ENCODE assay signal across 8 cellular contexts in the genomic region with DNA sequence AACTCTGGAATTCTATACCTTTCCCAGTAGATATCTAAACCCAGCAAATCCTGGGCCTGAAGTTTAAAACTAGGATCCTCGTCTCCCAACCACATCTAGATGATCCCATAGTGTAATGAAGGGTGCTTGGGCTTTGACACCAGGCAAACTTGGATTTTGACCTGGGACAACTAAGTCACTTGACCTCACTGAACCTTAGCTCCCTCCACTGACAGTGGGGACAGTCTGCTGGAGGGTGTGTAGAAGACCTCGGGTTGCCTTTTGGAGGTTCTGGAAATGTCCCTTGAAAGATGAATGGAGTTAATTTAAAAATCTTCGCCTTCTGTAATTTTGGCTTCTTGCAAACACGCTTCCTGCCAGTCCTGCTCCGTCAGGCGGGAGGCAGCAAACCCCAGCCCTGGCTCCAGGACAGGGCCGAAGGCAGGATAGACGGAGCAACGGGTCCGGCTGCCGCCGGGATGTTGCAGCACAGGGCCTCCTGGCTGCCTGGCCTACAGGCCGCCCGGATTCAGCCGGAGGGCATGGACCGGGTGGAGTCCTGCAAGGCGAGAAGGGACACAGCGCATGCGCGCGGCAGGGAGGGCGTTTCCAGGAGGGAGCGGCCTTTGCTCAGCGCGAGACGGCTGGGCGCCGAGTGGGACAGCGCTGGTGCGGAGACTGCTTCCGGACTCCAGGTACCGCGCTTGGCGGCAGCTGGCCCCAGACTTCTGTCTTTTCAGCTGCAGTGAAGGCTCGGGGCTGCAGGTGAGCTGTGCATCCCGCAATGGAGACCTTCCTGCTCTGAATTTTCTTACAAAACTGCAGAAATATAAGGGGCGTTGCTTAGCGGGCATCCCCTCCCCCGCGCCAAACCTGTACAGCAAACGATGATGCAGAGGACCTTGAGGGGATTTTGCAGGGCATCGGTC. TPM values are rescaled to one million over a fixed set of nuclear protein-coding genes. Genes with fewer than 3 reads are reported as not detected.
DNase-seq lines count a peak whose midpoint lies in the region; ATAC-seq and TF ChIP-seq lines count a peak whose summit lies in the region.

A gene with protein sequence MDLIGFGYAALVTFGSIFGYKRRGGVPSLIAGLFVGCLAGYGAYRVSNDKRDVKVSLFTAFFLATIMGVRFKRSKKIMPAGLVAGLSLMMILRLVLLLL (plus strand): TSS at position 612 of the 908 bp plus-strand sequence. CDS start 5,990 bp downstream, outside the sequence.

- peak within 1 kb of the TSS; percentile 58 to 71 for H3K27ac Mint-ChIP-seq in natural killer cell treated with Interleukin-12 subunit alpha and Interleukin-12 subunit beta and Interleukin-15 and Interleukin-18, amount 100 ng/mL, for 72 hours

- peak within 1 kb of the TSS; percentile 95 for H2AFZ ChIP-seq in Loucy (ENCODE audit: low read length)

- H3K4me3 Mint-ChIP-seq in natural killer cell treated with Interleukin-12 subunit alpha and Interleukin-12 subunit beta and Interleukin-15 and Interleukin-18, amount 100 ng/mL, for 72 hours = peak within 1 kb of the TSS; percentile 93

- H3K36me3 ChIP-seq in H7 (replicated peaks; ENCODE audit: control insufficient read depth, insufficient read depth, low read length) (no peaks in the 10 kb centered on the region), Loucy (ENCODE audit: insufficient read depth, low read length) (no peaks in the 10 kb centered on the region)

- H3K27me3 ChIP-seq in H7 (ENCODE audit: control insufficient read depth, insufficient read depth, low read length) (no peaks in the 10 kb centered on the region; the same call in 1 of the 2 replicates), Loucy (ENCODE audit: insufficient read depth, low read length, poor library complexity, severe bottlenecking) (no peaks in the 10 kb centered on the region)

- peak within 1 kb of the TSS; percentile 68 for H3K9ac ChIP-seq in Loucy (ENCODE audit: low read depth, low read length, poor library complexity, severe bottlenecking)

- H3K4me1 ChIP-seq in Loucy (ENCODE audit: insufficient read depth, low read length, poor library complexity, severe bottlenecking) = peaks cover 59% of the 10 kb centered on the region

- H3K36me3 Mint-ChIP-seq in natural killer cell treated with Interleukin-12 subunit alpha and Interleukin-12 subunit beta and Interleukin-15 and Interleukin-18, amount 100 ng/mL, for 72 hours = no peaks in the 10 kb centered on the region

- peak; percentile 94 for TF ChIP-seq POLR2A in Raji (IDR thresholded peaks at IDR 0.05; ENCODE audit: insufficient read depth, low read depth, low read length)

- H3K9me2 ChIP-seq in Loucy (replicated peaks; ENCODE audit: low read depth, low read length) = no peaks in the 10 kb centered on the region

- no peaks in the 10 kb centered on the region for H3K9me3 ChIP-seq in Loucy (ENCODE audit: insufficient read depth, low read depth, low read length)

- H3K4me2 ChIP-seq in Loucy (ENCODE audit: low read depth, low read length, poor library complexity, severe bottlenecking) = peak within 1 kb of the TSS; percentile 92

- peaks cover 29% of the 10 kb centered on the region for H3K79me2 ChIP-seq in Loucy (ENCODE audit: insufficient read depth, low read length)

- H3K9me3 Mint-ChIP-seq in natural killer cell treated with Interleukin-12 subunit alpha and Interleukin-12 subunit beta and Interleukin-15 and Interleukin-18, amount 100 ng/mL, for 72 hours = no peaks in the 10 kb centered on the region

- no peaks in the 10 kb centered on the region for H3F3A ChIP-seq in Loucy (ENCODE audit: low read depth)

- TF ChIP-seq CTCF in Loucy (conservative IDR thresholded peaks at IDR 0.05; ENCODE audit: low read length) (no peak), fibroblast of pulmonary artery (IDR thresholded peaks at IDR 0.05; ENCODE audit: low read length, missing control alignments) (no peak)

- no peaks in the 10 kb centered on the region for H4K20me1 ChIP-seq in Loucy (ENCODE audit: insufficient read depth, low read length, poor library complexity, severe bottlenecking)

- DNase-seq in EL (peak; percentile 97), H7 (peak; percentile 97), fibroblast of pulmonary artery (ENCODE audit: low read depth) (peak; percentile 92)
- DNase-seq in activated T-helper 9 cell treated with anti-CD3 and anti-CD28 coated beads, Interleukin-2, amount 50 U/mL, for 16 hours (ENCODE audit: low read depth) = peak; percentile 85
- peak; percentile 95 for DNase-seq in natural killer cell treated with Interleukin-12 subunit alpha and Interleukin-12 subunit beta and Interleukin-15 and Interleukin-18, amount 100 ng/mL, for 72 hours (ENCODE audit: low spot score)
- peak; percentile 90 for DNase-seq in stimulated activated naive CD4-positive, alpha-beta T cell treated with Interleukin-2 at 50 U/mL for 16 hours (lab: John Stamatoyannopoulos, UW)

- peaks cover 22 to 32% of the 10 kb centered on the region in 2 donors for H3K4me1 Mint-ChIP-seq in natural killer cell treated with Interleukin-12 subunit alpha and Interleukin-12 subunit beta and Interleukin-15 and Interleukin-18, amount 100 ng/mL, for 72 hours (ENCODE audit: low read depth in 2 of 2)

- H3K4me3 ChIP-seq in H7 (ENCODE audit: insufficient read depth, low read depth, low read length) (peak within 1 kb of the TSS; percentile 70), Loucy (ENCODE audit: low read length, poor library complexity, severe bottlenecking) (peak within 1 kb of the TSS; percentile 86), fibroblast of pulmonary artery (replicated peaks; ENCODE audit: low read depth, low read length) (peak within 1 kb of the TSS; percentile 77)

- ATAC-seq in natural killer cell treated with Interleukin-12 subunit alpha and Interleukin-12 subunit beta and Interleukin-15 and Interleukin-18, amount 100 ng/mL, for 72 hours = peak; percentile 99

- no peaks in the 10 kb centered on the region for H3K27me3 Mint-ChIP-seq in natural killer cell treated with Interleukin-12 subunit alpha and Interleukin-12 subunit beta and Interleukin-15 and Interleukin-18, amount 100 ng/mL, for 72 hours

RNA-seq across cellular contexts. Expression of the gene that starts here (rescaled TPM):
- 10.9 and 11.0 TPM in 2 replicates for total RNA-seq in H7 (2014; rRNA removed; shearing (Covaris generic))
- total RNA-seq in natural killer cell treated with Interleukin-12 subunit alpha and Interleukin-12 subunit beta and Interleukin-15 and Interleukin-18, amount 100 ng/mL, for 72 hours = 10 to 100 TPM in 1 of 2 donors, 1 to 10 TPM in 1; 9.4 to 12.0 TPM

Comparison
In these comparisons a context has a peak if more than half of its experiments do, and no peak if none do; other contexts are left out.
1. Peak in every context shown above with its lines: DNase-seq, ATAC-seq and H3K4me3 ChIP-seq.